Comparison of ENCODE assay signal across 17 cellular contexts in genomic region chr9:100521282-100521681, GRCh38. TPM values are rescaled to one million over a fixed set of nuclear protein-coding genes. Genes with fewer than 3 reads are reported as not detected.
DNase-seq lines count a peak whose midpoint lies in the region; ATAC-seq, FAIRE-seq and TF ChIP-seq lines count a peak whose summit lies in the region.
"Had no signal": no experiment of that assay in that cellular context is flagged by ENCODE, and none has a peak within 500 bp of the region (broad histone marks: within the 10 kb centered on the region; RNA-seq: fewer than 3 reads in every experiment).

No MANE protein-coding gene starts in this region.

- TF ChIP-seq RAD21 in K562 (CRISPR knock-in tag; conservative IDR thresholded peaks at IDR 0.05 in 1 of 2, IDR thresholded peaks at IDR 0.05 in 1 of 2), result no peak

- no peaks in the 10 kb centered on the region for H3K27me3 Mint-ChIP-seq in activated naive CD4-positive, alpha-beta T cell treated with anti-CD3 and anti-CD28 coated beads for 36 hours (ENCODE audit: low read depth)
- H3K27me3 Mint-ChIP-seq: IgD-negative memory B cell had no signal

- H3K27ac ChIP-seq in KOPT-K1 (ENCODE audit: low read depth, low read length, poor library complexity, severe bottlenecking) (peak overlapping the region; percentile 59), K562 (ENCODE audit: extremely low read depth, low read depth, low read length) (no peak overlapping the region)

- no peaks in the 10 kb centered on the region for H3K4me1 Mint-ChIP-seq in activated naive CD4-positive, alpha-beta T cell treated with anti-CD3 and anti-CD28 coated beads for 36 hours (ENCODE audit: low read depth)
- H3K4me1 Mint-ChIP-seq: IgD-negative memory B cell had no signal

- no peak overlapping the region for H3K4me3 Mint-ChIP-seq in activated naive CD4-positive, alpha-beta T cell treated with anti-CD3 and anti-CD28 coated beads for 36 hours
- H3K4me3 Mint-ChIP-seq: IgD-negative memory B cell had no signal

- no peak overlapping the region for H2AFZ ChIP-seq in K562 (ENCODE audit: low read depth, low read length)

- H3K27me3 ChIP-seq in K562 (ENCODE audit: control insufficient read depth in 2 of 2, insufficient read depth in 2 of 2, low read length in 2 of 2), result no peaks in the 10 kb centered on the region; a peak in 1 of 5 replicates

- FAIRE-seq in K562 (lab: Jason Lieb, UNC) (no peak), GM12891 (lab: Jason Lieb, UNC) (no peak)

- no peaks in the 10 kb centered on the region for H3K9me1 ChIP-seq in K562 (ENCODE audit: control insufficient read depth, insufficient read depth, low read length)

- H3K36me3 Mint-ChIP-seq in activated naive CD4-positive, alpha-beta T cell treated with anti-CD3 and anti-CD28 coated beads for 36 hours (ENCODE audit: low read depth), result no peaks in the 10 kb centered on the region

- H3K79me2 ChIP-seq in K562 (ENCODE audit: control insufficient read depth, insufficient read depth, low read length), result no peaks in the 10 kb centered on the region

- H3K4me2 ChIP-seq in K562 (ENCODE audit: insufficient read depth, low read length), result no peak overlapping the region

- intact Hi-C loops in K562 (cut with micrococcal nuclease), result no loop called here
- intact Hi-C loops in activated naive CD4-positive, alpha-beta T cell treated with anti-CD3 and anti-CD28 coated beads for 36 hours (cut with micrococcal nuclease), result no loop called here

- H3K27ac Mint-ChIP-seq in activated naive CD4-positive, alpha-beta T cell treated with anti-CD3 and anti-CD28 coated beads for 36 hours, result no peak overlapping the region
- H3K27ac Mint-ChIP-seq: IgD-negative memory B cell had no signal

- CTCF ChIA-PET in K562 (lab: Yijun Ruan, JAX; ENCODE audit: low intra/inter-chr PET ratio), result interaction anchor here (0.5 kb wide), 1 partner anchor 187 kb away, joined by 3 read pairs; no protein-coding TSS in a partner anchor
- CTCF ChIA-PET in activated naive CD4-positive, alpha-beta T cell treated with anti-CD3 and anti-CD28 coated beads for 36 hours (lab: Charles Lee), result interaction anchor here (0.6 kb wide), 1 partner anchor 868 kb away, joined by 3 read pairs; no protein-coding TSS in a partner anchor

- H3K9ac ChIP-seq in K562 (ENCODE audit: insufficient read depth in 1 of 2, low read depth in 2 of 2, low read length in 2 of 2), result no peak overlapping the region

- TF ChIP-seq POLR2A in K562 (conservative IDR thresholded peaks at IDR 0.05) (no peak), GM12891 (IDR thresholded peaks at IDR 0.05; ENCODE audit: low read depth, low read length) (no peak)

- H3K36me3 ChIP-seq in KOPT-K1 (ENCODE audit: insufficient read depth, low read length) (no peaks in the 10 kb centered on the region), K562 (ENCODE audit: control insufficient read depth, insufficient read depth, low read length) (no peaks in the 10 kb centered on the region)

- H3K4me1 ChIP-seq in K562 (replicated peaks in 1 of 2; ENCODE audit: control insufficient read depth in 2 of 2, insufficient read depth in 2 of 2, low read length in 2 of 2), result peaks cover 0 to 6% of the 10 kb centered on the region in 2 experiments; a peak in 2 of 5 replicates

- no peak for TF ChIP-seq EP300 in K562 (IDR thresholded peaks at IDR 0.05; ENCODE audit: low read length)

- H3K9me3 ChIP-seq in KOPT-K1 (ENCODE audit: insufficient read depth, low read length, poor library complexity, severe bottlenecking) (no peaks in the 10 kb centered on the region), K562 (replicated peaks; ENCODE audit: control insufficient read depth, insufficient read depth, low read depth, low read length) (no peaks in the 10 kb centered on the region)

- no TSS peak for BruUV-seq in K562 (replicated peaks; lab: Mats Ljungman, UMichigan)

- in situ Hi-C loops in K562 (cut with MboI), result no loop called here

- TF ChIP-seq CTCF in K562 (IDR thresholded peaks at IDR 0.05 in 2 of 3, conservative IDR thresholded peaks at IDR 0.05 in 1 of 3; ENCODE audit: insufficient read depth in 2 of 3, low read depth in 1 of 3, low read length in 3 of 3), result no peak

- no peak overlapping the region for H3K4me3 ChIP-seq in K562

- ATAC-seq in GM19351 (IDR thresholded peaks at IDR 0.05; ENCODE audit: unreplicated experiment), result peak; percentile 56
- peak; percentile 50 for ATAC-seq in HG02885 (IDR thresholded peaks at IDR 0.05; ENCODE audit: poor library complexity, unreplicated experiment)
- ATAC-seq in K562, result no peak
- ATAC-seq: HCT116 had no signal

- H4K20me1 ChIP-seq in K562 (replicated peaks; ENCODE audit: control insufficient read depth, insufficient read depth, low read length), result no peaks in the 10 kb centered on the region

- DNase-seq in K562 (ENCODE audit: extremely low read depth in 1 of 4, low spot score in 3 of 4) (no peak), NCI-H1048 (lab: John Stamatoyannopoulos, UW) (no peak), GM12891 (ENCODE audit: insufficient read length, low spot score) (no peak)
- no peak for DNase-seq in activated naive CD4-positive, alpha-beta T cell treated with anti-CD3 and anti-CD28 coated beads for 36 hours
- DNase-seq: COR-L47; NCI-H1092; NCI-H2107; NCI-H446; NCI-H69; NK-92 treated with Interleukin-12 subunit alpha and Interleukin-12 subunit beta, amount 100 ng/mL, for 24 hours; SIG-M5 had no signal

- WGBS in K562 (ENCODE audit: insufficient coverage, low coverage, missing lambda C conversion rate), result 3% methylated on average over 3 of the region's 3 CpGs

- POLR2A ChIA-PET in K562 (lab: Yijun Ruan, JAX), result no interaction called here

- no peaks in the 10 kb centered on the region for H3K9me3 Mint-ChIP-seq in activated naive CD4-positive, alpha-beta T cell treated with anti-CD3 and anti-CD28 coated beads for 36 hours
- H3K9me3 Mint-ChIP-seq: IgD-negative memory B cell had no signal

TF ChIP-seq in K562, 482 proteins besides CTCF, POLR2A, EP300 and RAD21:
- TF ChIP-seq TSC22D4 (tag; IDR thresholded peaks at IDR 0.05) (no peak), ZNF316 (IDR thresholded peaks at IDR 0.05) (peak; percentile 41), BACH1 (tag; IDR thresholded peaks at IDR 0.05) (no peak)

TF ChIP-seq in GM12891, 5 proteins besides CTCF, POLR2A, EP300 and RAD21:
- no peak for TF ChIP-seq POU2F2 (IDR thresholded peaks at IDR 0.05; ENCODE audit: low read depth, low read length)
- no peak for TF ChIP-seq PAX5 (IDR thresholded peaks at IDR 0.05; ENCODE audit: insufficient read depth, low read length, severe bottlenecking)
- no peak for TF ChIP-seq POLR2AphosphoS5 (IDR thresholded peaks at IDR 0.05; ENCODE audit: low read depth, low read length)
- no peak for TF ChIP-seq SPI1 (IDR thresholded peaks at IDR 0.05; ENCODE audit: low read depth, low read length)
- no peak for TF ChIP-seq TAF1 (IDR thresholded peaks at IDR 0.05; ENCODE audit: low read depth, low read length)

RNA-seq across cellular contexts. Expression of gene TMEFF1, which starts 48.3 kb away (rescaled TPM):
- total RNA-seq in K562 (2011; cell fraction: chromatin; rRNA removed; ENCODE audit: low replicate concordance), result 0.19 and 0.32 TPM in 2 replicates
- not detected in 2 replicates for total RNA-seq in K562 (2011; cell fraction: nucleolus; rRNA removed)
- 0.37 TPM in 1 of 2 replicates, not detected in the other for total RNA-seq in K562 (2011; cell fraction: nucleoplasm; rRNA removed)
- total RNA-seq in K562 (2014; rRNA removed) (0.49 and 0.59 TPM in 2 replicates), K562 (2014; rRNA removed; fragmentation: Illumina TruSeq; extraction: Trizol) (0.11 TPM in 1 of 2 replicates, not detected in the other), K562 (2015; rRNA removed; fragmentation: Illumina TruSeq; extraction: Trizol) (0.07 TPM in 1 of 2 replicates, not detected in the other), K562 (2021) (0.83 and 1.1 TPM in 2 replicates)
- polyA plus RNA-seq in K562 (2011; rRNA removed) (0.04 and 0.08 TPM in 2 replicates), K562 (2014; fragmentation: Illumina TruSeq; extraction: Trizol) (0.30 and 0.40 TPM in 2 replicates), K562 (2014; fragmentation: Nextera tagmentation; extraction: Ambion mirVana) (not detected), K562 (2014; rRNA removed) (0.11 and 0.28 TPM in 2 replicates)
- polyA plus RNA-seq in K562 (2011; cell fraction: cytosol; rRNA removed), result 0.06 and 0.31 TPM in 2 replicates
- polyA plus RNA-seq in K562 (2011; cell fraction: nucleus; rRNA removed), result 0.06 and 0.28 TPM in 2 replicates
- 0.09 and 0.18 TPM in 2 replicates for polyA plus RNA-seq in K562 (2012)
- 0.18 TPM in 1 of 2 replicates, not detected in the other for polyA minus RNA-seq in K562 (2011; rRNA and poly(A)+ RNA removed)
- 0.48 and 1.0 TPM in 2 replicates for polyA minus RNA-seq in K562 (2011; cell fraction: cytosol; rRNA and poly(A)+ RNA removed)
- 0.11 TPM in 1 of 2 replicates, not detected in the other for polyA minus RNA-seq in K562 (2011; cell fraction: nucleus; rRNA and poly(A)+ RNA removed)
- polyA plus RNA-seq in GM12891 (2012; ENCODE audit: low read depth, missing spikeins), result 0.04 TPM
- under 1 TPM; 0.26 to 0.27 TPM for total RNA-seq in activated naive CD4-positive, alpha-beta T cell treated with anti-CD3 and anti-CD28 coated beads for 36 hours
- total RNA-seq: T-helper 1 cell treated with Interleukin-12 subunit alpha and Interleukin-12 subunit beta and Interleukin-4 antibody, amounts not matched to agents 30 ng/mL and 1 ng/mL, for 36 hours had no signal
- polyA plus RNA-seq: IgD-negative memory B cell had no signal

RNA-seq across cellular contexts. Expression of gene CAVIN4, which starts 56.6 kb away (rescaled TPM):
- 0.28 and 0.90 TPM in 2 replicates for total RNA-seq in K562 (2011; cell fraction: chromatin; rRNA removed; ENCODE audit: low replicate concordance)
- 0.17 and 0.26 TPM in 2 replicates for total RNA-seq in K562 (2011; cell fraction: nucleolus; rRNA removed)
- 0.61 and 0.73 TPM in 2 replicates for total RNA-seq in K562 (2011; cell fraction: nucleoplasm; rRNA removed)
- 0.12 and 0.23 TPM in 2 replicates for total RNA-seq in K562 (2014; rRNA removed)
- 0.29 TPM in 2 replicates for total RNA-seq in K562 (2014; rRNA removed; fragmentation: Illumina TruSeq; extraction: Trizol)
- 0.25 and 0.30 TPM in 2 replicates for total RNA-seq in K562 (2015; rRNA removed; fragmentation: Illumina TruSeq; extraction: Trizol)
- 0.18 and 0.20 TPM in 2 replicates for total RNA-seq in K562 (2021)
- 0.05 and 0.11 TPM in 2 replicates for polyA plus RNA-seq in K562 (2011; rRNA removed)
- 0.04 TPM in 1 of 2 replicates, not detected in the other for polyA plus RNA-seq in K562 (2011; cell fraction: cytosol; rRNA removed)
- 0.14 and 0.20 TPM in 2 replicates for polyA plus RNA-seq in K562 (2011; cell fraction: nucleus; rRNA removed)
- 0.16 and 0.18 TPM in 2 replicates for polyA plus RNA-seq in K562 (2012)
- 0.19 and 0.27 TPM in 2 replicates for polyA plus RNA-seq in K562 (2014; fragmentation: Illumina TruSeq; extraction: Trizol)
- polyA plus RNA-seq in K562 (2014; fragmentation: Nextera tagmentation; extraction: Ambion mirVana), result under 1 TPM; 0.06 TPM
- 0.08 and 0.11 TPM in 2 replicates for polyA plus RNA-seq in K562 (2014; rRNA removed)
- 0.18 and 0.33 TPM in 2 replicates for polyA minus RNA-seq in K562 (2011; rRNA and poly(A)+ RNA removed)
- polyA minus RNA-seq in K562 (2011; cell fraction: cytosol; rRNA and poly(A)+ RNA removed), result not detected in 2 replicates
- 0.27 and 0.33 TPM in 2 replicates for polyA minus RNA-seq in K562 (2011; cell fraction: nucleus; rRNA and poly(A)+ RNA removed)
- polyA plus RNA-seq in GM12891 (2012; ENCODE audit: low read depth, missing spikeins), result not detected
- not detected for total RNA-seq in activated naive CD4-positive, alpha-beta T cell treated with anti-CD3 and anti-CD28 coated beads for 36 hours
- polyA plus RNA-seq: IgD-negative memory B cell had no signal
